Comparison of ENCODE assay signal across 16 cellular contexts in the genomic region with DNA sequence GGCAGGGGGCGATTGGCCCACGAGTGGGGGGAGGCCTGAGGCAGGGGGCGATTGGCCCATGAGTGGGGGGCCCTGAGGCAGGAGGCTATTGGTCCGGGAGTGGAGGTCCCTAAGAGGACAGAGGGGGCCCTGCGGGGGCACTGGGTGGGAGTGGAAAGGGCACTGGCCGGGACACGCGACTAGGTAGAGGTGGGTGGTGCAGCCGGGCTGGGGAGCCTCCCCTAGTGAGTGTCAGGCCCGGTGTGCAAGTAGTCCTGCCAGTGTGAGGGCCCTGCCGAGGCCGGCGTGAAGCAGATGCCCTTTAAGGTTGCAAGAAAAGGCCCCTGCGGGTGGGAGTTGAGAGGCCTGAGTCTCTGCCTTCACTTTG. TPM values are rescaled to one million over a fixed set of nuclear protein-coding genes. Genes with fewer than 3 reads are reported as not detected.
DNase-seq lines count a peak whose midpoint lies in the region; ATAC-seq and TF ChIP-seq lines count a peak whose summit lies in the region.
"Had no signal": no experiment of that assay in that cellular context is flagged by ENCODE, and none has a peak within 500 bp of the region (broad histone marks: within the 10 kb centered on the region; RNA-seq: fewer than 3 reads in every experiment).

No MANE protein-coding gene starts in this region.

- ATAC-seq in body of pancreas, result no peak
- ATAC-seq: foreskin keratinocyte had no signal

- TF ChIP-seq CTCF in HEK293 (tag by site-specific recombination; IDR thresholded peaks at IDR 0.05) (no peak), brain (conservative IDR thresholded peaks at IDR 0.05) (no peak), neural progenitor cell (IDR thresholded peaks at IDR 0.05) (no peak), esophagus squamous epithelium (IDR thresholded peaks at IDR 0.05) (no peak), body of pancreas (IDR thresholded peaks at IDR 0.05) (no peak)

- no peak overlapping the region for H2AFZ ChIP-seq in neural progenitor cell (replicated peaks)

- peaks cover 4% of the 10 kb centered on the region for H3K9me3 Mint-ChIP-seq in T-helper 2 cell treated with Interferon-gamma antibody and Interleukin-4, amounts not matched to agents 5 μg/mL and 100 μg/mL, for 36 hours
- H3K9me3 Mint-ChIP-seq in brain, result peaks cover 16 to 17% (median 17%) of the 10 kb centered on the region in 5 experiments
- H3K9me3 Mint-ChIP-seq in neural progenitor cell, result peaks cover 22% of the 10 kb centered on the region

- no peak overlapping the region for H3K4me3 ChIP-seq in HEK293 (ENCODE audit: low read depth, low read length)
- H3K4me3 ChIP-seq in neural progenitor cell, result no peak overlapping the region
- H3K4me3 ChIP-seq in esophagus squamous epithelium, result no peak overlapping the region
- H3K4me3 ChIP-seq in body of pancreas, result no peak overlapping the region

- CTCF ChIA-PET in HEK293 (lab: Yijun Ruan, JAX), result no interaction called here

- no peaks in the 10 kb centered on the region for H3K27me3 ChIP-seq in neural progenitor cell
- H3K27me3 ChIP-seq in esophagus squamous epithelium, result no peaks in the 10 kb centered on the region
- no peaks in the 10 kb centered on the region for H3K27me3 ChIP-seq in body of pancreas
- H3K27me3 ChIP-seq: adrenal gland, foreskin keratinocyte, upper lobe of left lung had no signal

- no peak overlapping the region for H3K9ac ChIP-seq in neural progenitor cell

- H3K4me1 ChIP-seq in HEK293 (ENCODE audit: control insufficient read depth, insufficient read depth, low read length), result peaks cover 4% of the 10 kb centered on the region
- H3K4me1 ChIP-seq in neural progenitor cell, result peaks cover 11% of the 10 kb centered on the region
- H3K4me1 ChIP-seq in esophagus squamous epithelium, result peaks cover 26 to 66% (median 30%) of the 10 kb centered on the region in 3 donors
- H3K4me1 ChIP-seq in body of pancreas, result peaks cover 47% of the 10 kb centered on the region

- peaks cover 37% of the 10 kb centered on the region for H3K4me1 Mint-ChIP-seq in T-helper 2 cell treated with Interferon-gamma antibody and Interleukin-4, amounts not matched to agents 5 μg/mL and 100 μg/mL, for 36 hours (ENCODE audit: low read depth)
- peaks cover 27% of the 10 kb centered on the region for H3K4me1 Mint-ChIP-seq in brain
- H3K4me1 Mint-ChIP-seq in neural progenitor cell, result peaks cover 25% of the 10 kb centered on the region

- TF ChIP-seq POLR2A in esophagus squamous epithelium (IDR thresholded peaks at IDR 0.05) (no peak), body of pancreas (IDR thresholded peaks at IDR 0.05) (no peak)

- POLR2A ChIA-PET in HEK293 (lab: Yijun Ruan, JAX), result interaction anchor here (0.5 kb wide), 1 partner anchor 43 kb away, joined by 3 read pairs; no protein-coding TSS in a partner anchor

- H3K27ac ChIP-seq in HEK293 (ENCODE audit: extremely low read depth, low read depth, low read length), result no peak overlapping the region
- H3K27ac ChIP-seq in neural progenitor cell, result no peak overlapping the region
- H3K27ac ChIP-seq in esophagus squamous epithelium, result peak overlapping the region in 1 of 4 donors; percentile 96
- peak overlapping the region in 1 of 4 donors; percentile 84 for H3K27ac ChIP-seq in body of pancreas

- H4K20me1 ChIP-seq in neural progenitor cell (ENCODE audit: low read depth), result peaks cover 34% of the 10 kb centered on the region

- peak overlapping the region; percentile 75 for H3K4me3 Mint-ChIP-seq in T-helper 2 cell treated with Interferon-gamma antibody and Interleukin-4, amounts not matched to agents 5 μg/mL and 100 μg/mL, for 36 hours
- peak overlapping the region; percentile 11 to 78 (median 53) for H3K4me3 Mint-ChIP-seq in brain
- H3K4me3 Mint-ChIP-seq in neural progenitor cell, result peak overlapping the region; percentile 55

- no peak for DNase-seq in T-helper 2 cell treated with Interferon-gamma antibody and Interleukin-4, amounts not matched to agents 5 μg/mL and 100 μg/mL, for 36 hours (ENCODE audit: low spot score)
- DNase-seq in T-helper 2 cell, result no peak
- no peak for DNase-seq in neural progenitor cell (ENCODE audit: low spot score)
- DNase-seq in esophagus squamous epithelium (lab: John Stamatoyannopoulos, UW), result no peak
- no peak for DNase-seq in DMS53 treated with DMSO at 0.1 percent for 48 hours (lab: John Stamatoyannopoulos, UW; ENCODE audit: unreplicated experiment)
- DNase-seq in body of pancreas, result no peak
- DNase-seq: adrenal gland, foreskin keratinocyte, IMR-90, kidney glomerular epithelial cell, NCI-H1694, NCI-H82, small intestine had no signal

- peaks cover 23% of the 10 kb centered on the region for H3K36me3 Mint-ChIP-seq in T-helper 2 cell treated with Interferon-gamma antibody and Interleukin-4, amounts not matched to agents 5 μg/mL and 100 μg/mL, for 36 hours (ENCODE audit: low read depth)
- H3K36me3 Mint-ChIP-seq in brain (peaks cover 28% of the 10 kb centered on the region), neural progenitor cell (peaks cover 20% of the 10 kb centered on the region)

- H3K79me2 ChIP-seq in neural progenitor cell (ENCODE audit: low read depth), result peaks cover 40% of the 10 kb centered on the region

- H3K27me3 Mint-ChIP-seq in T-helper 2 cell treated with Interferon-gamma antibody and Interleukin-4, amounts not matched to agents 5 μg/mL and 100 μg/mL, for 36 hours (ENCODE audit: low read depth), result no peaks in the 10 kb centered on the region
- H3K27me3 Mint-ChIP-seq in brain, result peaks cover 30% of the 10 kb centered on the region
- peaks cover 14% of the 10 kb centered on the region for H3K27me3 Mint-ChIP-seq in neural progenitor cell (ENCODE audit: insufficient read depth, low read depth)

- H3F3A ChIP-seq in neural progenitor cell (ENCODE audit: low read depth), result no peaks in the 10 kb centered on the region

- no peak overlapping the region for H3K4me2 ChIP-seq in neural progenitor cell

- H3K36me3 ChIP-seq in HEK293 (ENCODE audit: control insufficient read depth in 2 of 2, insufficient read depth in 1 of 2, low read length in 2 of 2), result peaks cover 0 to 27% of the 10 kb centered on the region in 2 experiments; a peak in 1 of 3 replicates
- no peaks in the 10 kb centered on the region for H3K36me3 ChIP-seq in neural progenitor cell
- peaks cover 3 to 20% (median 3%) of the 10 kb centered on the region in 3 donors for H3K36me3 ChIP-seq in esophagus squamous epithelium
- H3K36me3 ChIP-seq in body of pancreas (replicated peaks in 1 of 2; ENCODE audit: insufficient read depth in 1 of 2, low read depth in 2 of 2), result peaks cover 0 to 2% of the 10 kb centered on the region in 2 donors

- WGBS in esophagus squamous epithelium, 2 donors, result 83 to 96% methylated on average over 7 to 10 of the region's 14 CpGs
- 95 to 96% methylated on average over 10 to 12 of the region's 14 CpGs for WGBS in body of pancreas, 2 donors

- H3K9me3 ChIP-seq in HEK293 (ENCODE audit: control insufficient read depth, insufficient read depth, low read depth, low read length) (no peaks in the 10 kb centered on the region), neural progenitor cell (ENCODE audit: low read depth) (peaks cover 7% of the 10 kb centered on the region), esophagus squamous epithelium (no peaks in the 10 kb centered on the region), body of pancreas (no peaks in the 10 kb centered on the region)
- H3K9me3 ChIP-seq: adrenal gland, upper lobe of left lung had no signal

- peak overlapping the region; percentile 88 for H3K27ac Mint-ChIP-seq in T-helper 2 cell treated with Interferon-gamma antibody and Interleukin-4, amounts not matched to agents 5 μg/mL and 100 μg/mL, for 36 hours
- H3K27ac Mint-ChIP-seq in brain (peak overlapping the region in 3 of 5 experiments; percentile 11 to 38 (median 36)), neural progenitor cell (no peak overlapping the region)

- intact Hi-C loops in esophagus squamous epithelium (cut with DNase I), result no loop called here
- intact Hi-C loops in body of pancreas (cut with DNase I), result no loop called here

TF ChIP-seq in HEK293, 187 proteins besides CTCF, POLR2A, EP300 and RAD21:
- no peak for TF ChIP-seq ZNF302 (tag by site-specific recombination; IDR thresholded peaks at IDR 0.05; ENCODE audit: low read depth)
- TF ChIP-seq ZNF335 (tag by site-specific recombination; conservative IDR thresholded peaks at IDR 0.05), result 0 out of 2 replicates have a peak, but pooled peaks have one; percentile 4
TF ChIP-seq in HEK293: peak in this region for 1.

RNA-seq across cellular contexts. Expression of a gene that starts 0.9 kb away (rescaled TPM):
- 22.4 TPM for polyA plus RNA-seq in brain (ENCODE audit: insufficient read depth, low read depth, low replicate concordance)
- total RNA-seq in neural progenitor cell (ENCODE audit: low replicate concordance) (31.2 and 46.7 TPM in 2 replicates), esophagus squamous epithelium (10 to 100 TPM; 17.8 to 37.4 (median 29.9) TPM), body of pancreas (10 to 100 TPM; 21.8 to 36.9 TPM)

RNA-seq across cellular contexts. Expression of a gene that starts 25.1 kb away (rescaled TPM):
- polyA plus RNA-seq in brain (ENCODE audit: insufficient read depth, low read depth, low replicate concordance), result 10.0 TPM
- total RNA-seq in neural progenitor cell (ENCODE audit: low replicate concordance), result 23.1 and 29.3 TPM in 2 replicates
- total RNA-seq in esophagus squamous epithelium, result 10 to 100 TPM in 3 of 4 donors, 1 to 10 TPM in 1; 9.6 to 14.1 (median 13.7) TPM
- total RNA-seq in body of pancreas, result 10 to 100 TPM in 1 of 2 donors, 1 to 10 TPM in 1; 9.6 to 17.1 TPM
